24 cellular contexts compared by ENCODE assay signal in the genomic region with DNA sequence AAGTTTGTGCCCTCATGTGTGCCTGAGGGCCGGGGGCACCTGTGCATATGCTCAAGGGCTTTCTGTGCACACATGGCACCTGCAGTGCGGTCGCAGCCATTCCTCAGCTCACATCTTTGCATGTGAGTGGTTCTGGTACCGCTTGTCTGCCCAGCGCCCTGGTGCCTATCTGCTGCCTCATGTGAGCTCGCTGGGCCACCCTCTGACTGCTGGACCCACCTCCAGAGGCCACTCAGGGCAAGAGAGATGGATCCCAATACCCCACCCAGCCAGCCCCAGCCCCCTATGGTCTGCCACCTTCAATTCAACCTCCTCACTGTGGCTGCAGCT.
DNase-seq lines count a peak whose midpoint lies in the region; ATAC-seq and TF ChIP-seq lines count a peak whose summit lies in the region.
"Had no signal": no experiment of that assay in that cellular context is flagged by ENCODE, and none has a peak within 500 bp of the region (broad histone marks: within the 10 kb centered on the region; RNA-seq: fewer than 3 reads in every experiment).

No MANE protein-coding gene starts in this region.

- peak overlapping the region; percentile 21; the same call in 1 of the 2 replicates for H3K4me2 ChIP-seq in OCI-LY3 (ENCODE audit: low read length)
- H3K4me2 ChIP-seq: SK-N-SH had no signal

- H3K27ac ChIP-seq in OCI-LY3 (ENCODE audit: low read length), result peak overlapping the region; percentile 74
- H3K27ac ChIP-seq: ovary, right lobe of liver had no signal

- H4K20me1 ChIP-seq in OCI-LY3 (ENCODE audit: insufficient read depth, low read length), result peaks cover 5% of the 10 kb centered on the region; the same call in 1 of the 2 replicates

- no peaks in the 10 kb centered on the region for H3K27me3 ChIP-seq in OCI-LY3 (ENCODE audit: low read depth, low read length)
- H3K27me3 ChIP-seq: MG63, ovary, right lobe of liver had no signal

- no peak overlapping the region for H3K4me3 ChIP-seq in OCI-LY3 (ENCODE audit: low read length)
- H3K4me3 ChIP-seq: MG63, ovary, right lobe of liver had no signal

- H3K4me1 ChIP-seq in OCI-LY3 (ENCODE audit: low read length), result peaks cover 33% of the 10 kb centered on the region

- TF ChIP-seq CTCF in GM13977 (IDR thresholded peaks at IDR 0.05; ENCODE audit: extremely low read depth, insufficient read depth, missing control alignments) (no peak), OCI-LY3 (IDR thresholded peaks at IDR 0.05; ENCODE audit: low read depth, low read length) (no peak)

- no peaks in the 10 kb centered on the region for H3K79me2 ChIP-seq in OCI-LY3 (ENCODE audit: low read length)

- ATAC-seq in stimulated activated naive B cell treated with anti-CD40 and anti-IgM and Interleukin-4, amounts not matched to agents 10 μg/mL and 1 μg/mL and 100 μg/mL, for 72 hours (replicated peaks), result peak; percentile 39 to 42
- ATAC-seq in GM21381 (IDR thresholded peaks at IDR 0.05; ENCODE audit: unreplicated experiment) (no peak), GM18517 (IDR thresholded peaks at IDR 0.05; ENCODE audit: unreplicated experiment) (no peak)

- peak overlapping the region in 1 of 2 donors; percentile 14 for H3K4me3 Mint-ChIP-seq in stimulated activated naive B cell treated with anti-CD40 and anti-IgM and Interleukin-4, amounts not matched to agents 10 μg/mL and 1 μg/mL and 100 μg/mL, for 72 hours
- H3K4me3 Mint-ChIP-seq: activated naive CD4-positive, alpha-beta T cell treated with anti-CD3 and anti-CD28 coated beads for 36 hours; activated T-cell treated with anti-CD3 and anti-CD28 coated beads, Interleukin-2, amount 50 U/mL, for 24 hours; dendritic cell treated with granulocyte-macrophage colony-stimulating factor and Interleukin-4, amounts not matched to agents 40 ng/mL and 50 ng/mL, for 4 days; natural killer cell had no signal

- no peaks in the 10 kb centered on the region for H3K9me3 ChIP-seq in OCI-LY3 (ENCODE audit: insufficient read depth, low read length)
- H3K9me3 ChIP-seq: MG63, ovary, right lobe of liver, SK-N-SH had no signal

- H3K9me3 Mint-ChIP-seq in stimulated activated naive B cell treated with anti-CD40 and anti-IgM and Interleukin-4, amounts not matched to agents 10 μg/mL and 1 μg/mL and 100 μg/mL, for 72 hours, result no peaks in the 10 kb centered on the region
- H3K9me3 Mint-ChIP-seq: activated naive CD4-positive, alpha-beta T cell treated with anti-CD3 and anti-CD28 coated beads for 36 hours; activated T-cell treated with anti-CD3 and anti-CD28 coated beads, Interleukin-2, amount 50 U/mL, for 24 hours; dendritic cell treated with granulocyte-macrophage colony-stimulating factor and Interleukin-4, amounts not matched to agents 40 ng/mL and 50 ng/mL, for 4 days; natural killer cell had no signal

- H3K36me3 Mint-ChIP-seq in stimulated activated naive B cell treated with anti-CD40 and anti-IgM and Interleukin-4, amounts not matched to agents 10 μg/mL and 1 μg/mL and 100 μg/mL, for 72 hours, result peaks cover 5 to 15% of the 10 kb centered on the region in 2 donors
- H3K36me3 Mint-ChIP-seq: natural killer cell had no signal

- H3K4me1 Mint-ChIP-seq in stimulated activated naive B cell treated with anti-CD40 and anti-IgM and Interleukin-4, amounts not matched to agents 10 μg/mL and 1 μg/mL and 100 μg/mL, for 72 hours, result peaks cover 19 to 21% of the 10 kb centered on the region in 2 donors
- H3K4me1 Mint-ChIP-seq: natural killer cell had no signal

- no peaks in the 10 kb centered on the region for H3K27me3 Mint-ChIP-seq in stimulated activated naive B cell treated with anti-CD40 and anti-IgM and Interleukin-4, amounts not matched to agents 10 μg/mL and 1 μg/mL and 100 μg/mL, for 72 hours
- H3K27me3 Mint-ChIP-seq: activated T-cell treated with anti-CD3 and anti-CD28 coated beads, Interleukin-2, amount 50 U/mL, for 24 hours; dendritic cell treated with granulocyte-macrophage colony-stimulating factor and Interleukin-4, amounts not matched to agents 40 ng/mL and 50 ng/mL, for 4 days had no signal

- H3K27ac Mint-ChIP-seq in stimulated activated naive B cell treated with anti-CD40 and anti-IgM and Interleukin-4, amounts not matched to agents 10 μg/mL and 1 μg/mL and 100 μg/mL, for 72 hours, result peak overlapping the region; percentile 77
- H3K27ac Mint-ChIP-seq: activated naive CD4-positive, alpha-beta T cell treated with anti-CD3 and anti-CD28 coated beads for 36 hours; dendritic cell treated with granulocyte-macrophage colony-stimulating factor and Interleukin-4, amounts not matched to agents 40 ng/mL and 50 ng/mL, for 4 days; natural killer cell had no signal

- H3K9ac ChIP-seq in OCI-LY3 (ENCODE audit: low read length), result no peak overlapping the region
- H3K9ac ChIP-seq: SK-N-SH had no signal

- peak; percentile 46 for DNase-seq in GM13977 (ENCODE audit: low spot score)
- DNase-seq in germinal center (ENCODE audit: low spot score), result peak; percentile 90
- no peak for DNase-seq in stimulated activated naive B cell treated with anti-CD40 and anti-IgM and Interleukin-4, amounts not matched to agents 10 μg/mL and 1 μg/mL and 100 μg/mL, for 72 hours
- DNase-seq in putamen (ENCODE audit: low spot score), result no peak
- DNase-seq: activated CD8-positive, alpha-beta memory T cell treated with anti-CD3 and anti-CD28 coated beads for 24 hours; activated naive CD4-positive, alpha-beta T cell treated with anti-CD3 and anti-CD28 coated beads for 36 hours; activated T-cell treated with anti-CD3 and anti-CD28 coated beads, Interleukin-2, amount 50 U/mL, for 24 hours; amniotic stem cell; glutamatergic neuron; kidney glomerular epithelial cell; mesendoderm; MG63; natural killer cell; NCI-H1436 treated with DMSO at 0.1 percent for 48 hours; NCI-H510A; NK-92 treated with Interleukin-12 subunit alpha and Interleukin-12 subunit beta, amount 100 ng/mL, for 24 hours; ovary; SK-N-SH; stimulated activated CD8-positive, alpha-beta memory T cell treated with anti-CD3 and anti-CD28 coated beads, Interleukin-4, amount 100 ng/mL, for 48 hours had no signal

- no peak overlapping the region for H2AFZ ChIP-seq in OCI-LY3 (ENCODE audit: low read depth, low read length)

- H3K36me3 ChIP-seq in OCI-LY3 (replicated peaks; ENCODE audit: low read depth, low read length), result peaks cover 17% of the 10 kb centered on the region
- H3K36me3 ChIP-seq: MG63, ovary, right lobe of liver had no signal

- in situ Hi-C loops in GM13977 (cut with MboI; ENCODE audit: low pct_unique_long_range_greater_than_20kb, low sequenced_read_pairs, unreplicated experiment), result loop anchor here (10.0 kb wide), 2 partner anchors 142 to 222 kb away; partner anchors contain the start of gene TRAF3

Comparison
In these comparisons a context has a peak if more than half of its experiments do, and no peak if none do; other contexts are left out.
1. DNase-seq: peak in GM13977 (single experiment) and germinal center (single experiment); none in stimulated activated naive B cell treated with anti-CD40 and anti-IgM and Interleukin-4, amounts not matched to agents 10 μg/mL and 1 μg/mL and 100 μg/mL, for 72 hours (single experiment) and putamen (single experiment).
2. ATAC-seq: peak in stimulated activated naive B cell treated with anti-CD40 and anti-IgM and Interleukin-4, amounts not matched to agents 10 μg/mL and 1 μg/mL and 100 μg/mL, for 72 hours (2 of 2); none in GM21381 (single experiment) and GM18517 (single experiment).